ENCODE assay signal across 13 cellular contexts in genomic region chr9:126893079-126893478, GRCh38. TPM values are rescaled to one million over a fixed set of nuclear protein-coding genes. Genes with fewer than 3 reads are reported as not detected.
DNase-seq lines count a peak whose midpoint lies in the region; ATAC-seq and TF ChIP-seq lines count a peak whose summit lies in the region.
"Had no signal": no experiment of that assay in that cellular context is flagged by ENCODE, and none has a peak within 500 bp of the region (broad histone marks: within the 10 kb centered on the region; RNA-seq: fewer than 3 reads in every experiment).

No MANE protein-coding gene starts in this region.

- H2BK12ac ChIP-seq in trophoblast cell (ENCODE audit: low read length), result no peak overlapping the region

- H3K79me1 ChIP-seq in trophoblast cell (ENCODE audit: low read length), result no peaks in the 10 kb centered on the region

- H3K4me3 ChIP-seq in PC-3 (ENCODE audit: low read length), result no peak overlapping the region
- no peak overlapping the region for H3K4me3 ChIP-seq in hepatocyte
- no peak overlapping the region for H3K4me3 ChIP-seq in trophoblast cell (ENCODE audit: low read depth, low read length)

- H2BK5ac ChIP-seq in trophoblast cell (ENCODE audit: low read depth, low read length, poor library complexity), result no peak overlapping the region

- H3K4me3 Mint-ChIP-seq in activated CD8-positive, alpha-beta T cell treated with anti-CD3 and anti-CD28 coated beads for 36 hours, result no peak overlapping the region
- H3K4me3 Mint-ChIP-seq in activated CD8-positive, alpha-beta T cell treated with anti-CD3 and anti-CD28 coated beads, Interleukin-2, amount 10 ng/mL, durations not matched to agents 7 days and 5 days, result no peak overlapping the region
- H3K4me3 Mint-ChIP-seq in T-cell (no peak overlapping the region), WTC11 (no peak overlapping the region)
- H3K4me3 Mint-ChIP-seq: activated naive CD8-positive, alpha-beta T cell treated with anti-CD3 and anti-CD28 coated beads for 36 hours had no signal

- POLR2A ChIA-PET in activated CD8-positive, alpha-beta T cell treated with anti-CD3 and anti-CD28 coated beads for 36 hours (lab: Charles Lee), result interaction anchor here (0.5 kb wide), 1 partner anchor 301 kb away, joined by 3 read pairs; no protein-coding TSS in a partner anchor
- POLR2A ChIA-PET in activated CD8-positive, alpha-beta T cell treated with anti-CD3 and anti-CD28 coated beads, Interleukin-2, amount 10 ng/mL, durations not matched to agents 7 days and 5 days (lab: Charles Lee), result no interaction called here
- POLR2A ChIA-PET in PC-3 (lab: Charles Lee; ENCODE audit: unreplicated experiment) (no interaction called here), T-cell (lab: Charles Lee) (no interaction called here), WTC11 (lab: Charles Lee) (no interaction called here)

- H3K9ac ChIP-seq in PC-3 (ENCODE audit: low read length) (no peak overlapping the region), trophoblast cell (ENCODE audit: low read length) (no peak overlapping the region)

- H3K27ac Mint-ChIP-seq in activated CD8-positive, alpha-beta T cell treated with anti-CD3 and anti-CD28 coated beads for 36 hours, result no peak overlapping the region
- no peak overlapping the region for H3K27ac Mint-ChIP-seq in activated CD8-positive, alpha-beta T cell treated with anti-CD3 and anti-CD28 coated beads, Interleukin-2, amount 10 ng/mL, durations not matched to agents 7 days and 5 days
- H3K27ac Mint-ChIP-seq in T-cell (no peak overlapping the region), WTC11 (no peak overlapping the region)
- H3K27ac Mint-ChIP-seq: activated naive CD8-positive, alpha-beta T cell treated with anti-CD3 and anti-CD28 coated beads for 36 hours had no signal

- H3K9me3 Mint-ChIP-seq in activated CD8-positive, alpha-beta T cell treated with anti-CD3 and anti-CD28 coated beads for 36 hours, result no peaks in the 10 kb centered on the region
- H3K9me3 Mint-ChIP-seq in activated CD8-positive, alpha-beta T cell treated with anti-CD3 and anti-CD28 coated beads, Interleukin-2, amount 10 ng/mL, durations not matched to agents 7 days and 5 days (ENCODE audit: insufficient read depth), result no peaks in the 10 kb centered on the region
- H3K9me3 Mint-ChIP-seq in T-cell (no peaks in the 10 kb centered on the region), WTC11 (no peaks in the 10 kb centered on the region)
- H3K9me3 Mint-ChIP-seq: activated naive CD8-positive, alpha-beta T cell treated with anti-CD3 and anti-CD28 coated beads for 36 hours had no signal

- H3F3A ChIP-seq in PC-3 (ENCODE audit: low read length, unreplicated experiment), result no peaks in the 10 kb centered on the region

- no peaks in the 10 kb centered on the region for H3K36me3 Mint-ChIP-seq in activated CD8-positive, alpha-beta T cell treated with anti-CD3 and anti-CD28 coated beads for 36 hours (ENCODE audit: low read depth)
- no peaks in the 10 kb centered on the region for H3K36me3 Mint-ChIP-seq in activated CD8-positive, alpha-beta T cell treated with anti-CD3 and anti-CD28 coated beads, Interleukin-2, amount 10 ng/mL, durations not matched to agents 7 days and 5 days (ENCODE audit: low read depth)
- H3K36me3 Mint-ChIP-seq in T-cell (no peaks in the 10 kb centered on the region), WTC11 (no peaks in the 10 kb centered on the region)
- H3K36me3 Mint-ChIP-seq: activated naive CD8-positive, alpha-beta T cell treated with anti-CD3 and anti-CD28 coated beads for 36 hours had no signal

- H2AFZ ChIP-seq in PC-3 (ENCODE audit: low read length), result no peak overlapping the region
- H2AFZ ChIP-seq in hepatocyte, result no peak overlapping the region
- no peak overlapping the region for H2AFZ ChIP-seq in trophoblast cell (ENCODE audit: insufficient read depth, low read length, poor library complexity)

- no peak overlapping the region for H3K18ac ChIP-seq in trophoblast cell (ENCODE audit: low read length)

- no peak overlapping the region for H3K14ac ChIP-seq in trophoblast cell (ENCODE audit: low read length)

- H4K91ac ChIP-seq in trophoblast cell (ENCODE audit: low read depth, low read length), result no peak overlapping the region

- H4K20me1 ChIP-seq in PC-3 (ENCODE audit: low read length), result no peaks in the 10 kb centered on the region
- no peaks in the 10 kb centered on the region for H4K20me1 ChIP-seq in hepatocyte (ENCODE audit: insufficient read depth, poor library complexity, severe bottlenecking)

- H3K4me1 Mint-ChIP-seq in activated CD8-positive, alpha-beta T cell treated with anti-CD3 and anti-CD28 coated beads for 36 hours (ENCODE audit: low read depth), result peaks cover 5% of the 10 kb centered on the region
- peaks cover 3% of the 10 kb centered on the region for H3K4me1 Mint-ChIP-seq in activated CD8-positive, alpha-beta T cell treated with anti-CD3 and anti-CD28 coated beads, Interleukin-2, amount 10 ng/mL, durations not matched to agents 7 days and 5 days (ENCODE audit: low read depth)
- H3K4me1 Mint-ChIP-seq in T-cell (no peaks in the 10 kb centered on the region), WTC11 (no peaks in the 10 kb centered on the region)

- TF ChIP-seq CTCF in activated CD8-positive, alpha-beta T cell treated with anti-CD3 and anti-CD28 coated beads for 36 hours (IDR thresholded peaks at IDR 0.05), result no peak
- TF ChIP-seq CTCF in PC-3 (conservative IDR thresholded peaks at IDR 0.05; ENCODE audit: low read depth, low read length) (peak; percentile 51), hepatocyte (IDR thresholded peaks at IDR 0.05; ENCODE audit: poor library complexity) (peak; percentile 39), WTC11 (IDR thresholded peaks at IDR 0.05) (no peak)

- H3K36me3 ChIP-seq in PC-3 (ENCODE audit: low read depth, low read length), result no peaks in the 10 kb centered on the region
- H3K36me3 ChIP-seq in hepatocyte (replicated peaks; ENCODE audit: insufficient read depth, low read depth), result no peaks in the 10 kb centered on the region
- no peaks in the 10 kb centered on the region for H3K36me3 ChIP-seq in trophoblast cell (ENCODE audit: control insufficient read depth in 1 of 2, insufficient read depth in 2 of 2, low read length in 2 of 2)
- H3K36me3 ChIP-seq: neutrophil had no signal

- no peak overlapping the region for H3K4ac ChIP-seq in trophoblast cell (ENCODE audit: low read depth, low read length)

- no peaks in the 10 kb centered on the region for H3K9me3 ChIP-seq in PC-3 (ENCODE audit: low read length)
- H3K9me3 ChIP-seq in hepatocyte (ENCODE audit: low read depth), result no peaks in the 10 kb centered on the region
- H3K9me3 ChIP-seq in trophoblast cell (ENCODE audit: insufficient read depth, low read depth, low read length), result no peaks in the 10 kb centered on the region
- H3K9me3 ChIP-seq: neutrophil had no signal

- H4K8ac ChIP-seq in trophoblast cell (ENCODE audit: low read depth, low read length), result no peak overlapping the region

- no peaks in the 10 kb centered on the region for H3K79me2 ChIP-seq in PC-3 (ENCODE audit: low read length)
- H3K79me2 ChIP-seq in hepatocyte, result no peaks in the 10 kb centered on the region
- no peaks in the 10 kb centered on the region for H3K79me2 ChIP-seq in trophoblast cell (ENCODE audit: control insufficient read depth, insufficient read depth, low read length, poor library complexity)

- 37% methylated on average over 5 of the region's 5 CpGs for WGBS in hepatocyte (ENCODE audit: low lambda C conversion rate, missing lambda C conversion rate)
- no CpG with 5 or more reads among the region's 5 CpGs for WGBS in trophoblast cell (ENCODE audit: extremely low coverage, insufficient coverage, insufficient read length)

- peak; percentile 17 for DNase-seq in activated CD8-positive, alpha-beta T cell treated with anti-CD3 and anti-CD28 coated beads for 36 hours
- no peak for DNase-seq in activated CD8-positive, alpha-beta T cell treated with anti-CD3 and anti-CD28 coated beads, Interleukin-2, amount 10 ng/mL, durations not matched to agents 7 days and 5 days
- DNase-seq in PC-3 (peak; percentile 13), hepatocyte (ENCODE audit: low spot score) (no peak), trophoblast cell (no peak), T-cell (no peak), WTC11 (ENCODE audit: low spot score) (no peak)
- DNase-seq: activated CD8-positive, alpha-beta memory T cell treated with anti-CD3 and anti-CD28 coated beads for 24 hours; activated naive CD8-positive, alpha-beta T cell treated with anti-CD3 and anti-CD28 coated beads for 36 hours; NCI-H2081 treated with DMSO at 0.1 percent for 48 hours; stimulated activated CD4-positive, alpha-beta T cell treated with anti-CD3 and anti-CD28 coated beads, Interleukin-4, amount 100 ng/mL, for 4 hours had no signal

- no peak overlapping the region for H2AK5ac ChIP-seq in trophoblast cell (ENCODE audit: low read length)

- no peak overlapping the region for H4K12ac ChIP-seq in trophoblast cell (ENCODE audit: low read depth, low read length)

- H3K4me1 ChIP-seq in PC-3 (ENCODE audit: insufficient read depth, low read length) (0 out of 2 replicates have a peak, but pooled peaks cover 4% of the 10 kb centered on the region), hepatocyte (ENCODE audit: insufficient read depth) (no peaks in the 10 kb centered on the region), trophoblast cell (ENCODE audit: control insufficient read depth in 1 of 2, insufficient read depth in 2 of 2, low read length in 2 of 2) (no peaks in the 10 kb centered on the region)

- no peaks in the 10 kb centered on the region for H3K9me2 ChIP-seq in PC-3 (replicated peaks; ENCODE audit: low read length)
- no peaks in the 10 kb centered on the region for H3K9me2 ChIP-seq in hepatocyte (replicated peaks; ENCODE audit: insufficient read depth)

- CTCF ChIA-PET in activated CD8-positive, alpha-beta T cell treated with anti-CD3 and anti-CD28 coated beads for 36 hours (lab: Charles Lee), result interaction anchor here (0.9 to 1.2 kb wide), 2 partner anchors 21 to 273 kb away, joined by 3 read pairs; partner anchors contain the start of gene RALGPS1
- CTCF ChIA-PET in activated CD8-positive, alpha-beta T cell treated with anti-CD3 and anti-CD28 coated beads, Interleukin-2, amount 10 ng/mL, durations not matched to agents 7 days and 5 days (lab: Charles Lee), result interaction anchor here (0.7 kb wide), 2 partner anchors 10 to 25 kb away, joined by 3 read pairs; no protein-coding TSS in a partner anchor
- CTCF ChIA-PET in PC-3 (lab: Charles Lee), result interaction anchor here (0.5 kb wide), 2 partner anchors 86 to 501 kb away, joined by 4 to 9 read pairs; no protein-coding TSS in a partner anchor
- CTCF ChIA-PET in T-cell (lab: Charles Lee), result no interaction called here
- CTCF ChIA-PET in WTC11 (lab: Charles Lee), result interaction anchor here (0.6 to 2.3 kb wide), 11 partner anchors 9 to 267 kb away, joined by 3 to 15 read pairs (median 4); partner anchors contain the start of gene RALGPS1

- intact Hi-C loops in activated CD8-positive, alpha-beta T cell treated with anti-CD3 and anti-CD28 coated beads for 36 hours (cut with micrococcal nuclease), result no loop called here
- intact Hi-C loops in PC-3 (cut with micrococcal nuclease), result no loop called here

- H3K27me3 Mint-ChIP-seq in activated CD8-positive, alpha-beta T cell treated with anti-CD3 and anti-CD28 coated beads for 36 hours, result peaks cover 9% of the 10 kb centered on the region
- peaks cover 2% of the 10 kb centered on the region for H3K27me3 Mint-ChIP-seq in activated CD8-positive, alpha-beta T cell treated with anti-CD3 and anti-CD28 coated beads, Interleukin-2, amount 10 ng/mL, durations not matched to agents 7 days and 5 days (ENCODE audit: low read depth)
- H3K27me3 Mint-ChIP-seq in T-cell, result peaks cover 13 to 14% of the 10 kb centered on the region in 2 donors
- no peaks in the 10 kb centered on the region for H3K27me3 Mint-ChIP-seq in WTC11 (ENCODE audit: low read depth)

- ATAC-seq in activated CD8-positive, alpha-beta T cell treated with anti-CD3 and anti-CD28 coated beads for 36 hours, result no peak
- no peak for ATAC-seq in activated CD8-positive, alpha-beta T cell treated with anti-CD3 and anti-CD28 coated beads, Interleukin-2, amount 10 ng/mL, durations not matched to agents 7 days and 5 days
- ATAC-seq in PC-3 (no peak), T-cell (replicated peaks in 1 of 4) (no peak), GM21390 (IDR thresholded peaks at IDR 0.05; ENCODE audit: unreplicated experiment) (no peak), WTC11 (no peak)

- BruUV-seq in PC-3 (replicated peaks; lab: Mats Ljungman, UMichigan), result no TSS peak

- H3K27ac ChIP-seq in PC-3 (ENCODE audit: low read length) (no peak overlapping the region), hepatocyte (no peak overlapping the region), trophoblast cell (ENCODE audit: low read depth, low read length) (no peak overlapping the region)
- H3K27ac ChIP-seq: neutrophil had no signal

- no peak overlapping the region for H3K4me2 ChIP-seq in PC-3 (ENCODE audit: low read length)
- no peak overlapping the region for H3K4me2 ChIP-seq in hepatocyte
- H3K4me2 ChIP-seq in trophoblast cell (ENCODE audit: low read length), result no peak overlapping the region

- H3K27me3 ChIP-seq in PC-3 (ENCODE audit: low read length) (no peaks in the 10 kb centered on the region), hepatocyte (no peaks in the 10 kb centered on the region), trophoblast cell (ENCODE audit: insufficient read depth, low read length) (no peaks in the 10 kb centered on the region)
- H3K27me3 ChIP-seq: neutrophil had no signal

- no peak overlapping the region for H2BK120ac ChIP-seq in trophoblast cell (ENCODE audit: insufficient read depth, low read length, poor library complexity)

- H3K23ac ChIP-seq in trophoblast cell (ENCODE audit: low read length), result no peak overlapping the region

RNA-seq across cellular contexts. Expression of gene RALGPS1, which starts 21.5 kb away (rescaled TPM):
- 1 to 10 TPM; 1.9 to 2.2 TPM for total RNA-seq in activated CD8-positive, alpha-beta T cell treated with anti-CD3 and anti-CD28 coated beads for 36 hours
- total RNA-seq in activated CD8-positive, alpha-beta T cell treated with anti-CD3 and anti-CD28 coated beads, Interleukin-2, amount 10 ng/mL, durations not matched to agents 7 days and 5 days, result 1 to 10 TPM; 2.5 to 4.1 TPM
- total RNA-seq in PC-3 (2014; rRNA removed), result 7.9 and 10.2 TPM in 2 replicates
- total RNA-seq in hepatocyte, result 22.1 and 22.4 TPM in 2 replicates
- 13.1 and 17.0 TPM in 2 replicates for polyA plus RNA-seq in hepatocyte
- 2.5 and 2.9 TPM in 2 replicates for polyA plus RNA-seq in trophoblast cell (2013)
- 10 to 100 TPM in 1 of 5 donors, 1 to 10 TPM in 4; 7.3 to 13.9 (median 9.4) TPM for total RNA-seq in T-cell
- 26.1 to 28.5 TPM (median 27.4 TPM) in 3 replicates for total RNA-seq in WTC11 (2021)

RNA-seq across cellular contexts. Expression of gene ZBTB34, which starts 32.6 kb away (rescaled TPM):
- 1 to 10 TPM; 4.6 to 4.7 TPM for total RNA-seq in activated CD8-positive, alpha-beta T cell treated with anti-CD3 and anti-CD28 coated beads for 36 hours
- 1 to 10 TPM; 7.7 to 8.1 TPM for total RNA-seq in activated CD8-positive, alpha-beta T cell treated with anti-CD3 and anti-CD28 coated beads, Interleukin-2, amount 10 ng/mL, durations not matched to agents 7 days and 5 days
- 1.6 and 1.8 TPM in 2 replicates for total RNA-seq in PC-3 (2014; rRNA removed)
- 21.0 and 21.3 TPM in 2 replicates for total RNA-seq in hepatocyte
- polyA plus RNA-seq in hepatocyte, result 5.3 and 6.1 TPM in 2 replicates
- 9.6 and 9.9 TPM in 2 replicates for polyA plus RNA-seq in trophoblast cell (2013)
- 1 to 10 TPM; 5.4 to 8.7 (median 7.9) TPM for total RNA-seq in T-cell
- 15.9 to 18.4 TPM (median 16.9 TPM) in 3 replicates for total RNA-seq in WTC11 (2021)

Comparison
In these comparisons a context has a peak if more than half of its experiments do, and no peak if none do; other contexts are left out.
1. DNase-seq: peak in activated CD8-positive, alpha-beta T cell treated with anti-CD3 and anti-CD28 coated beads for 36 hours (single experiment) and PC-3 (single experiment); none in activated CD8-positive, alpha-beta T cell treated with anti-CD3 and anti-CD28 coated beads, Interleukin-2, amount 10 ng/mL, durations not matched to agents 7 days and 5 days (single experiment), hepatocyte (single experiment), trophoblast cell (0 of 2), T-cell (0 of 34) and WTC11 (single experiment).
2. CTCF ChIP-seq: peak in PC-3 (single experiment) and hepatocyte (single experiment); none in activated CD8-positive, alpha-beta T cell treated with anti-CD3 and anti-CD28 coated beads for 36 hours (single experiment) and WTC11 (single experiment).
3. CTCF ChIA-PET loops: an anchor here in activated CD8-positive, alpha-beta T cell treated with anti-CD3 and anti-CD28 coated beads for 36 hours (0.9 to 1.2 kb wide), activated CD8-positive, alpha-beta T cell treated with anti-CD3 and anti-CD28 coated beads, Interleukin-2, amount 10 ng/mL, durations not matched to agents 7 days and 5 days (0.7 kb wide), PC-3 (0.5 kb wide) and WTC11 (0.6 to 2.3 kb wide); none called in T-cell.